Comparison of ENCODE assay signal across 20 cellular contexts in the genomic region with DNA sequence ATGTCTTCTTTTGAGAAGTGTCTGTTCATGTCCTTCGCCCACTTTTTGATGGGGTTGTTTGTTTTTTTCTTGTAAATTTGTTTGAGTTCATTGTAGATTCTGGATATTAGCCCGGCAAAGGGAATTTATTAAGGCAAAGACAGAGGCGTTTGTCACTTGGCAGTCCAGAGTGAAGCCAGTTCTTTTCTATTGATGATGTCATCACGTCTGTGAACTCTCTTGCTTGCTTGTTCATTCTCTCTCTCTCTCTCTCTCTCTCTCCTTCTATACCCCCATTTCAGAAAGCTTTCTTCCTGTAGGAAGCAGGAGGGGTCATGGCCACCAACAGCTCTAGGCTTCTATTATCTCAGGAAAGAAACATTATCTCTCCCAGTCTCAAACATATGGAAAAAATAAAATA.
A peak's percentile ranks its signal among the peaks of the same experiment; 100 is the strongest.
DNase-seq lines count a peak whose midpoint lies in the region; ATAC-seq, FAIRE-seq and TF ChIP-seq lines count a peak whose summit lies in the region.
"Had no signal": no experiment of that assay in that cellular context is flagged by ENCODE, and none has a peak within 500 bp of the region (broad histone marks: within the 10 kb centered on the region; RNA-seq: fewer than 3 reads in every experiment).

No MANE protein-coding gene starts in this region.

- TF ChIP-seq CTCF in HepG2 (CRISPR knock-in tag; IDR thresholded peaks at IDR 0.05) = no peak
- no peak for TF ChIP-seq CTCF in right lobe of liver (IDR thresholded peaks at IDR 0.05)
- no peak for TF ChIP-seq CTCF in GM12878 (IDR thresholded peaks at IDR 0.05 in 2 of 3, conservative IDR thresholded peaks at IDR 0.05 in 1 of 3; ENCODE audit: control insufficient read depth in 2 of 3, extremely low read depth in 1 of 3, insufficient read depth in 1 of 3, low read depth in 3 of 3, low read length in 3 of 3)

- CTCF ChIA-PET in HepG2 (lab: Yijun Ruan, JAX; ENCODE audit: low intra/inter-chr PET ratio, low total read pairs) = no interaction called here
- CTCF ChIA-PET in GM12878 (lab: Yijun Ruan, JAX) = no interaction called here

- BruUV-seq in HepG2 (replicated peaks; lab: Mats Ljungman, UMichigan) (no TSS peak), GM12878 (replicated peaks; lab: Mats Ljungman, UMichigan) (no TSS peak)

- ATAC-seq in HepG2 = no peak
- ATAC-seq in right lobe of liver = no peak
- ATAC-seq in GM12878 = no peak
- ATAC-seq: A549; CD8-positive, alpha-beta T cell had no signal

- H3K9ac ChIP-seq in HepG2 (ENCODE audit: insufficient read depth, low read depth, low read length) (no peak overlapping the region), GM12878 (ENCODE audit: control insufficient read depth, insufficient read depth, low read length) (no peak overlapping the region)
- H3K9ac ChIP-seq: BLaER1 treated with 17β-estradiol and CSF1 and Interleukin-3, amounts not matched to agents 10 nM and 100 nM had no signal

- H3K4me1 ChIP-seq in HepG2 (ENCODE audit: insufficient read depth, low read length) = no peaks in the 10 kb centered on the region
- no peaks in the 10 kb centered on the region for H3K4me1 ChIP-seq in right lobe of liver
- H3K4me1 ChIP-seq in GM12878 (ENCODE audit: control insufficient read depth, insufficient read depth, low read length) = no peaks in the 10 kb centered on the region
- H3K4me1 ChIP-seq: A549, Caco-2 had no signal

- DNase-seq in HepG2 (ENCODE audit: low spot score) (no peak), right lobe of liver (no peak), GM12878 (ENCODE audit: low read depth, low spot score) (no peak), nucleus accumbens (lab: John Stamatoyannopoulos, UW) (no peak)
- DNase-seq in activated CD4-positive, alpha-beta T cell treated with anti-CD3 and anti-CD28 coated beads, Interleukin-2, amount 50 U/mL, for 1 hour = no peak
- DNase-seq: AML-193; Caco-2; Calu3; CD4-positive, alpha-beta T cell; CD8-positive, alpha-beta T cell; DMS79 treated with DMSO at 0.1 percent for 48 hours; GF-D8 had no signal

- no peaks in the 10 kb centered on the region for H3K79me2 ChIP-seq in HepG2 (ENCODE audit: insufficient read depth, low read length)
- H3K79me2 ChIP-seq in GM12878 (ENCODE audit: control insufficient read depth, insufficient read depth, low read length) = no peaks in the 10 kb centered on the region

- H3K4me3 ChIP-seq in HepG2 (replicated peaks in 1 of 3; ENCODE audit: insufficient read depth in 1 of 3, low read depth in 2 of 3, low read length in 3 of 3) = no peak overlapping the region
- H3K4me3 ChIP-seq in right lobe of liver = no peak overlapping the region
- H3K4me3 ChIP-seq in GM12878 = no peak overlapping the region
- H3K4me3 ChIP-seq: A549; BLaER1 treated with 17β-estradiol and CSF1 and Interleukin-3, amounts not matched to agents 10 nM and 100 nM had no signal

- H3K36me3 ChIP-seq in HepG2 (replicated peaks in 1 of 2; ENCODE audit: control insufficient read depth in 1 of 2, insufficient read depth in 2 of 2, low read length in 2 of 2) (no peaks in the 10 kb centered on the region), right lobe of liver (no peaks in the 10 kb centered on the region), GM12878 (ENCODE audit: control insufficient read depth in 2 of 2, insufficient read depth in 2 of 2, low read length in 1 of 2) (no peaks in the 10 kb centered on the region)
- H3K36me3 ChIP-seq: BLaER1 treated with 17β-estradiol and CSF1 and Interleukin-3, amounts not matched to agents 10 nM and 100 nM had no signal

- TF ChIP-seq EP300 in HepG2 (IDR thresholded peaks at IDR 0.05; ENCODE audit: low read depth in 2 of 2, low read length in 2 of 2) (no peak), HepG2 (CRISPR knock-in tag; IDR thresholded peaks at IDR 0.05; ENCODE audit: borderline replicate concordance) (no peak), GM12878 (IDR thresholded peaks at IDR 0.05; ENCODE audit: borderline replicate concordance in 1 of 2, control insufficient read depth in 1 of 2, low read depth in 2 of 2, low read length in 2 of 2) (no peak)

- RAD21 ChIA-PET in GM12878 (lab: Charles Lee; ENCODE audit: unreplicated experiment) = no interaction called here

- intact Hi-C loops in HepG2 (cut with micrococcal nuclease; ENCODE audit: unreplicated experiment) (no loop called here), right lobe of liver (cut with DNase I) (no loop called here), GM12878 (cut with micrococcal nuclease; ENCODE audit: unreplicated experiment) (no loop called here)

- in situ Hi-C loops in HepG2 (cut with HindIII; ENCODE audit: extremely low pct_ligation_motif_present, low pct_unique_long_range_greater_than_20kb) (no loop called here), GM12878 (cut with MboI) (no loop called here)

- H2AFZ ChIP-seq in HepG2 (ENCODE audit: low read length) (no peak overlapping the region), GM12878 (ENCODE audit: control insufficient read depth, low read depth, low read length) (no peak overlapping the region)

- POLR2A ChIA-PET in HepG2 (lab: Yijun Ruan, JAX) (no interaction called here), GM12878 (lab: Charles Lee) (interaction anchor here (0.6 kb wide), 1 partner anchor 108 kb away, joined by 6 read pairs; no protein-coding TSS in a partner anchor)

- no peak for FAIRE-seq in HepG2 (lab: Jason Lieb, UNC)
- FAIRE-seq in GM12878 (lab: Jason Lieb, UNC) = no peak
- FAIRE-seq: A549, D721Med, G401.6, GM12892, GM18507 had no signal

- TF ChIP-seq POLR2A in HepG2 (IDR thresholded peaks at IDR 0.05; ENCODE audit: insufficient read depth in 1 of 2, low read depth in 2 of 2, low read length in 2 of 2) (no peak), right lobe of liver (IDR thresholded peaks at IDR 0.05) (no peak), GM12878 (IDR thresholded peaks at IDR 0.05; ENCODE audit: low read depth, low read length) (no peak)

- no peaks in the 10 kb centered on the region for H3K9me3 ChIP-seq in HepG2 (ENCODE audit: low read length)
- H3K9me3 ChIP-seq in right lobe of liver = no peaks in the 10 kb centered on the region
- H3K9me3 ChIP-seq in GM12878 (replicated peaks; ENCODE audit: control insufficient read depth, insufficient read depth, low read length) = no peaks in the 10 kb centered on the region
- H3K9me3 ChIP-seq: A549, Caco-2 had no signal

- WGBS in HepG2 (ENCODE audit: low lambda C conversion rate) = 10% methylated on average over 4 of the region's 4 CpGs
- WGBS in right lobe of liver (ENCODE audit: insufficient coverage, low coverage, low lambda C conversion rate, missing lambda C conversion rate) = 80% methylated on average over 4 of the region's 4 CpGs
- WGBS in GM12878 (ENCODE audit: insufficient coverage, insufficient replicate concordance, low lambda C conversion rate, missing lambda C conversion rate) = 15% methylated on average over 4 of the region's 4 CpGs

- no peak for TF ChIP-seq RAD21 in HepG2 (CRISPR knock-in tag; IDR thresholded peaks at IDR 0.05)
- no peak for TF ChIP-seq RAD21 in GM12878 (IDR thresholded peaks at IDR 0.05; ENCODE audit: insufficient read depth, low read depth, low read length)

- H4K20me1 ChIP-seq in HepG2 (ENCODE audit: insufficient read depth, low read length) (no peaks in the 10 kb centered on the region), GM12878 (ENCODE audit: control insufficient read depth, insufficient read depth) (no peaks in the 10 kb centered on the region)
- H4K20me1 ChIP-seq: BLaER1 treated with 17β-estradiol and CSF1 and Interleukin-3, amounts not matched to agents 10 nM and 100 nM had no signal

- H3K27ac ChIP-seq in HepG2 (ENCODE audit: extremely low read length, insufficient read depth, low read length) (no peak overlapping the region), right lobe of liver (no peak overlapping the region), GM12878 (ENCODE audit: control insufficient read depth, insufficient read depth) (no peak overlapping the region)
- H3K27ac ChIP-seq: 22Rv1; A549; BLaER1 treated with 17β-estradiol and CSF1 and Interleukin-3, amounts not matched to agents 10 nM and 100 nM; C4-2B had no signal

- SMC1A ChIA-PET in GM12878 (lab: Charles Lee; ENCODE audit: uncharacterized antibody, unreplicated experiment) = no interaction called here

- H3K4me2 ChIP-seq in HepG2 (ENCODE audit: low read depth, low read length) (no peak overlapping the region), GM12878 (ENCODE audit: control insufficient read depth, insufficient read depth) (no peak overlapping the region)
- H3K4me2 ChIP-seq: A549; BLaER1 treated with 17β-estradiol and CSF1 and Interleukin-3, amounts not matched to agents 10 nM and 100 nM had no signal

- H3K27me3 ChIP-seq in HepG2 (ENCODE audit: control insufficient read depth in 1 of 2, insufficient read depth in 2 of 2, low read length in 2 of 2) = peaks cover under 1 to 1% of the 10 kb centered on the region in 2 experiments; a peak in 1 of 5 replicates
- no peaks in the 10 kb centered on the region for H3K27me3 ChIP-seq in right lobe of liver
- peaks cover 3% of the 10 kb centered on the region in 2 experiments; a peak in 3 of 4 replicates for H3K27me3 ChIP-seq in GM12878 (replicated peaks in 1 of 2; ENCODE audit: control insufficient read depth in 2 of 2, insufficient read depth in 2 of 2, low read length in 1 of 2)
- H3K27me3 ChIP-seq: BLaER1 treated with 17β-estradiol and CSF1 and Interleukin-3, amounts not matched to agents 10 nM and 100 nM had no signal

TF ChIP-seq in HepG2, 621 proteins besides CTCF, POLR2A, EP300 and RAD21 (continues in another document):
- peak; percentile 95 for TF ChIP-seq ATF7 (IDR thresholded peaks at IDR 0.05)
- no peak for TF ChIP-seq ATF7 (CRISPR knock-in tag; IDR thresholded peaks at IDR 0.05)
- no peak for TF ChIP-seq ZNF598 (CRISPR knock-in tag; IDR thresholded peaks at IDR 0.05; ENCODE audit: borderline replicate concordance)
- TF ChIP-seq GTF3A (CRISPR knock-in tag; conservative IDR thresholded peaks at IDR 0.05) = no peak

TF ChIP-seq in GM12878, 131 proteins besides CTCF, POLR2A, EP300 and RAD21:
- no peak for TF ChIP-seq EED (IDR thresholded peaks at IDR 0.05; ENCODE audit: low read depth)
- 0 out of 2 replicates have a peak, but pooled peaks have one; percentile 26 for TF ChIP-seq ATF7 (IDR thresholded peaks at IDR 0.05; ENCODE audit: low read depth)
